In genomic region chr1:213492161-213493041, GRCh38 we compare ENCODE assay signal across 1 cellular context.
TF ChIP-seq lines count a peak whose summit lies in the region.

No MANE protein-coding gene starts in this region.

TF ChIP-seq in H1, 55 proteins besides CTCF, POLR2A, EP300 and RAD21 (continued from another document):
- TF ChIP-seq RNF2 (IDR thresholded peaks at IDR 0.05; ENCODE audit: borderline replicate concordance, low read depth, low read length, missing control alignments, poor library complexity, severe bottlenecking) (no peak), HDAC6 (IDR thresholded peaks at IDR 0.05; ENCODE audit: low read depth, low read length) (no peak), TEAD4 (IDR thresholded peaks at IDR 0.05; ENCODE audit: low read depth, low read length) (no peak)
